In the genomic region with DNA sequence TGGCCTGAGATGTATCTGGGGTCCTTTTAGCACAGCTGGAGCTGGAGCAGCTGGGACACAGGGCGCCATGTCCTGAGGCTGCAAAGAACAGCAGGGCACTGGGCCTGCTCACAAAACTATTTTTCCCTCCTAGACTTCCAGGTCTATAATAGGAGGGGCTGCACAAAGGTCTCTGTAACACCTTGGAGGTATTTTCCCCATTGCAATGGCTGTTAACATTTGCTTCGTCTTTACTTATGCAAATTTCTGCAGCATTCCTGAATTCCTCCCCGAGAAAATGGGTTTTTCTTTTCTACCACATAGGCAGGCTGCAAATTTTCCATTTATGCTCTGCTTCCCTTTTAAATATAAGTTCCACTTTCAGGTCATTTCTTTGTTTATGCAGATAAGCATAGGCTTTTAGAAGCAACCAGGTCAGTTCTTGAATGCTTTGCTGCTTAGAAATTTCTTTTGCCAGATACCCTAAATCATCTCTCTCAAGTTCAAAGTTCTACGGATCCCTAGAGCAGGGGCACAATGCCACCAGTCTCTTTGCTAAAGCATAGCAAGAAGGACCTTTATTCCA, we compare ENCODE assay signal across 1 cellular context.
TF ChIP-seq lines count a peak whose summit lies in the region.

No MANE protein-coding gene starts in this region.

TF ChIP-seq in WTC11, 78 proteins besides CTCF, POLR2A, EP300 and RAD21 (continued from another document):
- TF ChIP-seq, protein P1, sequence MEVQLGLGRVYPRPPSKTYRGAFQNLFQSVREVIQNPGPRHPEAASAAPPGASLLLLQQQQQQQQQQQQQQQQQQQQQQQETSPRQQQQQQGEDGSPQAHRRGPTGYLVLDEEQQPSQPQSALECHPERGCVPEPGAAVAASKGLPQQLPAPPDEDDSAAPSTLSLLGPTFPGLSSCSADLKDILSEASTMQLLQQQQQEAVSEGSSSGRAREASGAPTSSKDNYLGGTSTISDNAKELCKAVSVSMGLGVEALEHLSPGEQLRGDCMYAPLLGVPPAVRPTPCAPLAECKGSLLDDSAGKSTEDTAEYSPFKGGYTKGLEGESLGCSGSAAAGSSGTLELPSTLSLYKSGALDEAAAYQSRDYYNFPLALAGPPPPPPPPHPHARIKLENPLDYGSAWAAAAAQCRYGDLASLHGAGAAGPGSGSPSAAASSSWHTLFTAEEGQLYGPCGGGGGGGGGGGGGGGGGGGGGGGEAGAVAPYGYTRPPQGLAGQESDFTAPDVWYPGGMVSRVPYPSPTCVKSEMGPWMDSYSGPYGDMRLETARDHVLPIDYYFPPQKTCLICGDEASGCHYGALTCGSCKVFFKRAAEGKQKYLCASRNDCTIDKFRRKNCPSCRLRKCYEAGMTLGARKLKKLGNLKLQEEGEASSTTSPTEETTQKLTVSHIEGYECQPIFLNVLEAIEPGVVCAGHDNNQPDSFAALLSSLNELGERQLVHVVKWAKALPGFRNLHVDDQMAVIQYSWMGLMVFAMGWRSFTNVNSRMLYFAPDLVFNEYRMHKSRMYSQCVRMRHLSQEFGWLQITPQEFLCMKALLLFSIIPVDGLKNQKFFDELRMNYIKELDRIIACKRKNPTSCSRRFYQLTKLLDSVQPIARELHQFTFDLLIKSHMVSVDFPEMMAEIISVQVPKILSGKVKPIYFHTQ (CRISPR knock-in tag; IDR thresholded peaks at IDR 0.05) = no peak
- TF ChIP-seq MXD4 (CRISPR knock-in tag; IDR thresholded peaks at IDR 0.05; ENCODE audit: borderline replicate concordance) (no peak), GABPB1 (CRISPR knock-in tag; IDR thresholded peaks at IDR 0.05) (no peak), JAZF1 (CRISPR knock-in tag; IDR thresholded peaks at IDR 0.05) (no peak), ZBTB21 (CRISPR knock-in tag; IDR thresholded peaks at IDR 0.05; ENCODE audit: borderline replicate concordance) (no peak), NR2C2 (CRISPR knock-in tag; IDR thresholded peaks at IDR 0.05) (no peak), ZNF317 (CRISPR knock-in tag; IDR thresholded peaks at IDR 0.05; ENCODE audit: borderline replicate concordance, low read depth) (no peak)
- TF ChIP-seq, protein P2, sequence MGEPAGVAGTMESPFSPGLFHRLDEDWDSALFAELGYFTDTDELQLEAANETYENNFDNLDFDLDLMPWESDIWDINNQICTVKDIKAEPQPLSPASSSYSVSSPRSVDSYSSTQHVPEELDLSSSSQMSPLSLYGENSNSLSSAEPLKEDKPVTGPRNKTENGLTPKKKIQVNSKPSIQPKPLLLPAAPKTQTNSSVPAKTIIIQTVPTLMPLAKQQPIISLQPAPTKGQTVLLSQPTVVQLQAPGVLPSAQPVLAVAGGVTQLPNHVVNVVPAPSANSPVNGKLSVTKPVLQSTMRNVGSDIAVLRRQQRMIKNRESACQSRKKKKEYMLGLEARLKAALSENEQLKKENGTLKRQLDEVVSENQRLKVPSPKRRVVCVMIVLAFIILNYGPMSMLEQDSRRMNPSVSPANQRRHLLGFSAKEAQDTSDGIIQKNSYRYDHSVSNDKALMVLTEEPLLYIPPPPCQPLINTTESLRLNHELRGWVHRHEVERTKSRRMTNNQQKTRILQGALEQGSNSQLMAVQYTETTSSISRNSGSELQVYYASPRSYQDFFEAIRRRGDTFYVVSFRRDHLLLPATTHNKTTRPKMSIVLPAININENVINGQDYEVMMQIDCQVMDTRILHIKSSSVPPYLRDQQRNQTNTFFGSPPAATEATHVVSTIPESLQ (CRISPR knock-in tag; IDR thresholded peaks at IDR 0.05) = no peak
- TF ChIP-seq, protein P3, sequence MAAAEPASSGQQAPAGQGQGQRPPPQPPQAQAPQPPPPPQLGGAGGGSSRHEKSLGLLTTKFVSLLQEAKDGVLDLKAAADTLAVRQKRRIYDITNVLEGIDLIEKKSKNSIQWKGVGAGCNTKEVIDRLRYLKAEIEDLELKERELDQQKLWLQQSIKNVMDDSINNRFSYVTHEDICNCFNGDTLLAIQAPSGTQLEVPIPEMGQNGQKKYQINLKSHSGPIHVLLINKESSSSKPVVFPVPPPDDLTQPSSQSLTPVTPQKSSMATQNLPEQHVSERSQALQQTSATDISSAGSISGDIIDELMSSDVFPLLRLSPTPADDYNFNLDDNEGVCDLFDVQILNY (CRISPR knock-in tag; IDR thresholded peaks at IDR 0.05) = no peak
- TF ChIP-seq, protein P4, sequence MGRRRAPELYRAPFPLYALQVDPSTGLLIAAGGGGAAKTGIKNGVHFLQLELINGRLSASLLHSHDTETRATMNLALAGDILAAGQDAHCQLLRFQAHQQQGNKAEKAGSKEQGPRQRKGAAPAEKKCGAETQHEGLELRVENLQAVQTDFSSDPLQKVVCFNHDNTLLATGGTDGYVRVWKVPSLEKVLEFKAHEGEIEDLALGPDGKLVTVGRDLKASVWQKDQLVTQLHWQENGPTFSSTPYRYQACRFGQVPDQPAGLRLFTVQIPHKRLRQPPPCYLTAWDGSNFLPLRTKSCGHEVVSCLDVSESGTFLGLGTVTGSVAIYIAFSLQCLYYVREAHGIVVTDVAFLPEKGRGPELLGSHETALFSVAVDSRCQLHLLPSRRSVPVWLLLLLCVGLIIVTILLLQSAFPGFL (CRISPR knock-in tag; IDR thresholded peaks at IDR 0.05; ENCODE audit: borderline replicate concordance) = no peak
